ENCODE assay signal across 23 cellular contexts in the genomic region with DNA sequence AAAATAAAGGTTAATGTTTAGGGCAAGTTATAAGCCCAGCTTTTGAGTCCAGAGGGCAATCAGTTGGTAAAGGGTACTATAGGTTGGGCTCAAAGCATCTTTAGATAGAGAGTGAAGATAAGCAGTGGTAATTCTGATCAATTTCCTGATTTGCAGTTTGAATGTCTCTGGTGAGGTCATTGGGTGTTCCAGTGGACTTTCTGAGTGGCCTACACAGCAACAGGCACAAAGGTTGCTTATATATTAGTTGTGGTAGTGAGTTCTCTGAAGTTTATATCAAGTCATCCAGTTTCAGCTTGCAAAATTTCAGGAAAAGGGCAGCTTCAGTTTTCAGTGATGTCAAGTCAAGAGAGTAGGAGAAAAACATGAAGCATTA. TPM values are rescaled to one million over a fixed set of nuclear protein-coding genes. Genes with fewer than 3 reads are reported as not detected.
"Had no signal": no experiment of that assay in that cellular context is flagged by ENCODE, and none has a peak within 500 bp of the region (broad histone marks: within the 10 kb centered on the region; RNA-seq: fewer than 3 reads in every experiment).

No MANE protein-coding gene starts in this region.

- H3K27ac ChIP-seq: SJSA1, SK-N-MC had no signal

- H3K4me1 ChIP-seq: SJSA1 had no signal

- H3K9me3 ChIP-seq: MG63, SJSA1 had no signal

- H3K27me3 ChIP-seq: MG63, SJSA1 had no signal

- DNase-seq: IMR-90, Karpas-422, KG1, MG63, NCI-H1105 treated with DMSO at 0.1 percent for 48 hours, NCI-H1417 treated with DMSO at 0.1 percent for 48 hours, NCI-H146, NCI-H1694 treated with DMSO at 0.1 percent for 48 hours, NCI-H1930, NCI-H2081, NCI-H2107, NCI-H2227 treated with DMSO at 0.1 percent for 48 hours, NCI-H524, NCI-H526 treated with DMSO at 0.1 percent for 48 hours, NCI-H774, Right ventricle myocardium superior, RPMI8226, SIG-M5 had no signal

- FAIRE-seq: RCC 7860 had no signal

- H3K36me3 ChIP-seq: MG63, SJSA1 had no signal

- H3K4me3 ChIP-seq: MG63, SJSA1, SK-N-MC had no signal

RNA-seq across cellular contexts. Expression of gene GIMAP5, which starts 29.1 kb away (rescaled TPM):
- total RNA-seq: HT-29, IMR-90, NCI-H460, SJSA1 had no signal
- polyA plus RNA-seq: IMR-90 had no signal

RNA-seq across cellular contexts. Expression of gene TMEM176B, which starts 33.8 kb away (rescaled TPM):
- total RNA-seq: IMR-90, NCI-H460, SJSA1 had no signal
- polyA plus RNA-seq: IMR-90 had no signal

RNA-seq across cellular contexts. Expression of gene TMEM176A, which starts 34.2 kb away (rescaled TPM):
- total RNA-seq: IMR-90, SJSA1 had no signal
- polyA plus RNA-seq: IMR-90 had no signal

RNA-seq across cellular contexts. Expression of gene GIMAP1, which starts 49.9 kb away (rescaled TPM):
- total RNA-seq: HT-29, IMR-90, NCI-H460, SJSA1 had no signal
- polyA plus RNA-seq: IMR-90 had no signal
